1 cellular context compared by ENCODE assay signal in genomic region chr11:13276852-13277718, GRCh38.
TF ChIP-seq lines count a peak whose summit lies in the region.

No MANE protein-coding gene starts in this region.

TF ChIP-seq in HepG2, 621 proteins besides CTCF, POLR2A, EP300 and RAD21 (continued from another document):
- peak; percentile 72 for TF ChIP-seq HNRNPLL (IDR thresholded peaks at IDR 0.05; ENCODE audit: low read depth, low read length, poor library complexity, severe bottlenecking)
- peak; percentile 8; the same call in 1 of the 2 replicates for TF ChIP-seq ZGPAT (CRISPR knock-in tag; IDR thresholded peaks at IDR 0.05)
- peak; percentile 69 for TF ChIP-seq SAP130 (CRISPR knock-in tag; IDR thresholded peaks at IDR 0.05; ENCODE audit: low read depth)
- peak; percentile 85 for TF ChIP-seq TBX3 (IDR thresholded peaks at IDR 0.05; ENCODE audit: borderline replicate concordance)
- no peak for TF ChIP-seq MEIS2 (CRISPR knock-in tag; IDR thresholded peaks at IDR 0.05)
- TF ChIP-seq ZNF589 (CRISPR knock-in tag; conservative IDR thresholded peaks at IDR 0.05) = no peak
- TF ChIP-seq ZNF678 (CRISPR knock-in tag; IDR thresholded peaks at IDR 0.05) = no peak
- TF ChIP-seq KDM2A (CRISPR knock-in tag; IDR thresholded peaks at IDR 0.05; ENCODE audit: borderline replicate concordance, low read depth) = 0 out of 2 replicates have a peak, but pooled peaks have one; percentile 57
- peak; percentile 96 for TF ChIP-seq RFXAP (CRISPR knock-in tag; IDR thresholded peaks at IDR 0.05; ENCODE audit: borderline replicate concordance)
- no peak for TF ChIP-seq ERF (CRISPR knock-in tag; IDR thresholded peaks at IDR 0.05)
- peak; percentile 63 for TF ChIP-seq TBX2 (CRISPR knock-in tag; IDR thresholded peaks at IDR 0.05; ENCODE audit: borderline replicate concordance)
- TF ChIP-seq AFF4 (CRISPR knock-in tag; IDR thresholded peaks at IDR 0.05) = no peak
- peak; percentile 6; the same call in 1 of the 2 replicates for TF ChIP-seq FOXA3 (CRISPR knock-in tag; IDR thresholded peaks at IDR 0.05)
- TF ChIP-seq POLR2AphosphoS5 (IDR thresholded peaks at IDR 0.05; ENCODE audit: low read depth, low read length) = no peak
- peak; percentile 70; the same call in 1 of the 2 replicates for TF ChIP-seq CBFB (CRISPR knock-in tag; IDR thresholded peaks at IDR 0.05)
- TF ChIP-seq ZNF547 (CRISPR knock-in tag; IDR thresholded peaks at IDR 0.05) = 0 out of 2 replicates have a peak, but pooled peaks have one; percentile 33
- 0 out of 2 replicates have a peak, but pooled peaks have one; percentile 27 for TF ChIP-seq SETDB1 (CRISPR knock-in tag; IDR thresholded peaks at IDR 0.05; ENCODE audit: borderline replicate concordance)
- no peak for TF ChIP-seq DNMT3B (CRISPR knock-in tag; conservative IDR thresholded peaks at IDR 0.05)
- no peak for TF ChIP-seq RFX1 (IDR thresholded peaks at IDR 0.05)
- 0 out of 2 replicates have a peak, but pooled peaks have one; percentile 29 for TF ChIP-seq ZNF230 (CRISPR knock-in tag; IDR thresholded peaks at IDR 0.05)
- no peak for TF ChIP-seq ZNF562 (CRISPR knock-in tag; IDR thresholded peaks at IDR 0.05; ENCODE audit: borderline replicate concordance)
- TF ChIP-seq MAZ (IDR thresholded peaks at IDR 0.05; ENCODE audit: borderline replicate concordance, low read depth, low read length) = 0 out of 2 replicates have a peak, but pooled peaks have one; percentile 16
- no peak; the same call in none of the 2 replicates for TF ChIP-seq MAZ (CRISPR knock-in tag; IDR thresholded peaks at IDR 0.05; ENCODE audit: low read depth)
- TF ChIP-seq TCF7L2 (IDR thresholded peaks at IDR 0.05; ENCODE audit: low read depth, low read length) = no peak
- no peak for TF ChIP-seq ZNF251 (CRISPR knock-in tag; IDR thresholded peaks at IDR 0.05)
- no peak for TF ChIP-seq SMAD1 (CRISPR knock-in tag; IDR thresholded peaks at IDR 0.05; ENCODE audit: borderline replicate concordance, low read depth)
- no peak for TF ChIP-seq LBX2 (CRISPR knock-in tag; IDR thresholded peaks at IDR 0.05; ENCODE audit: borderline replicate concordance)
- no peak for TF ChIP-seq HCFC1 (IDR thresholded peaks at IDR 0.05; ENCODE audit: low read depth, low read length)
- no peak for TF ChIP-seq ZNF414 (CRISPR knock-in tag; IDR thresholded peaks at IDR 0.05)
- TF ChIP-seq ZNF136 (CRISPR knock-in tag; IDR thresholded peaks at IDR 0.05; ENCODE audit: low read depth) = no peak
- TF ChIP-seq ZNF501 (CRISPR knock-in tag; IDR thresholded peaks at IDR 0.05) = peak; percentile 55
- TF ChIP-seq THAP11 (CRISPR knock-in tag; IDR thresholded peaks at IDR 0.05) = peak; percentile 44; the same call in 1 of the 2 replicates
- no peak for TF ChIP-seq CERS6 (CRISPR knock-in tag; IDR thresholded peaks at IDR 0.05)
- no peak for TF ChIP-seq YY1 (IDR thresholded peaks at IDR 0.05; ENCODE audit: insufficient read depth, insufficient replicate concordance, low read depth, low read length)
